In genomic region chr1:219374636-219375035, GRCh38 we compare ENCODE assay signal across 1 cellular context.
TF ChIP-seq lines count a peak whose summit lies in the region.

No MANE protein-coding gene starts in this region.

TF ChIP-seq in H1, 55 proteins besides CTCF, POLR2A, EP300 and RAD21:
- TF ChIP-seq TAF1 (IDR thresholded peaks at IDR 0.05; ENCODE audit: low read depth, low read length) (no peak), ZNF274 (IDR thresholded peaks at IDR 0.05; ENCODE audit: borderline replicate concordance, extremely low read depth, low read length) (no peak), CEBPB (IDR thresholded peaks at IDR 0.05; ENCODE audit: low read depth, low read length) (no peak), SP1 (IDR thresholded peaks at IDR 0.05; ENCODE audit: low read depth, low read length) (no peak), HDAC6 (IDR thresholded peaks at IDR 0.05; ENCODE audit: low read depth, low read length) (no peak), RNF2 (IDR thresholded peaks at IDR 0.05; ENCODE audit: borderline replicate concordance, low read depth, low read length, missing control alignments, poor library complexity, severe bottlenecking) (no peak), CHD1 (IDR thresholded peaks at IDR 0.05; ENCODE audit: low read depth, low read length) (no peak), RXRA (IDR thresholded peaks at IDR 0.05; ENCODE audit: insufficient read depth, low read depth, low read length) (no peak), CBX5 (IDR thresholded peaks at IDR 0.05; ENCODE audit: low read depth, low read length) (no peak), YY1 (IDR thresholded peaks at IDR 0.05; ENCODE audit: low read depth, low read length) (no peak), CHD2 (IDR thresholded peaks at IDR 0.05; ENCODE audit: low read length) (no peak), RBBP5 (IDR thresholded peaks at IDR 0.05; ENCODE audit: borderline replicate concordance, low read depth, low read length) (no peak), POLR2AphosphoS5 (IDR thresholded peaks at IDR 0.05; ENCODE audit: low read depth, low read length) (no peak), KDM1A (IDR thresholded peaks at IDR 0.05; ENCODE audit: borderline replicate concordance, low read length) (no peak), EGR1 (IDR thresholded peaks at IDR 0.05; ENCODE audit: borderline replicate concordance, low read depth, low read length) (no peak), ASH2L (IDR thresholded peaks at IDR 0.05; ENCODE audit: low read length) (no peak), USF2 (IDR thresholded peaks at IDR 0.05; ENCODE audit: low read length) (no peak), EZH2 (IDR thresholded peaks at IDR 0.05; ENCODE audit: low read depth, low read length, severe bottlenecking) (no peak)
- TF ChIP-seq, protein P1, sequence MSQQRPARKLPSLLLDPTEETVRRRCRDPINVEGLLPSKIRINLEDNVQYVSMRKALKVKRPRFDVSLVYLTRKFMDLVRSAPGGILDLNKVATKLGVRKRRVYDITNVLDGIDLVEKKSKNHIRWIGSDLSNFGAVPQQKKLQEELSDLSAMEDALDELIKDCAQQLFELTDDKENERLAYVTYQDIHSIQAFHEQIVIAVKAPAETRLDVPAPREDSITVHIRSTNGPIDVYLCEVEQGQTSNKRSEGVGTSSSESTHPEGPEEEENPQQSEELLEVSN (IDR thresholded peaks at IDR 0.05): no peak
